Comparison of ENCODE assay signal across 29 cellular contexts in genomic region chr10:125520968-125521367, GRCh38.
"Had no signal": no experiment of that assay in that cellular context is flagged by ENCODE, and none has a peak within 500 bp of the region (broad histone marks: within the 10 kb centered on the region; RNA-seq: fewer than 3 reads in every experiment).

No MANE protein-coding gene starts in this region.

- H3K4me3 ChIP-seq: hepatocyte, left ventricle myocardium inferior, lung, mucosa of descending colon, pancreas, prostate gland, skin epidermis, stomach, testis, thyroid gland, transverse colon, upper lobe of left lung, vagina had no signal

- H3K4me2 ChIP-seq: hepatocyte had no signal

- DNase-seq: islet precursor cell; kidney glomerular epithelial cell; left ventricle myocardium inferior; midbrain; mucosa of descending colon; naive thymus-derived CD4-positive, alpha-beta T cell; nucleus accumbens; pancreas; posterior cingulate gyrus; retina; right cardiac atrium; stimulated activated CD4-positive, alpha-beta T cell treated with anti-CD3 and anti-CD28 coated beads, Interleukin-12 subunit alpha, Interleukin-12 subunit beta, amount 100 ng/mL, for 4 hours; stimulated activated CD4-positive, alpha-beta T cell treated with anti-CD3 and anti-CD28 coated beads, Interleukin-15, amount 100 ng/mL, for 24 hours; stimulated activated CD4-positive, alpha-beta T cell treated with anti-CD3 and anti-CD28 coated beads, Interleukin-2, amount 100 ng/mL, for 24 hours; stimulated activated CD4-positive, alpha-beta T cell treated with anti-CD3 and anti-CD28 coated beads, Interleukin-4, amount 100 ng/mL, for 1 hour; stimulated activated naive B cell treated with anti-CD40 and anti-IgM and Interleukin-4, amounts not matched to agents 10 μg/mL and 1 μg/mL and 100 μg/mL, for 72 hours; stimulated activated naive CD8-positive, alpha-beta T cell treated with anti-CD3 and anti-CD28 coated beads, Interleukin-15, Interleukin-2, amounts not matched to agents 100 U/mL and 50 U/mL, for 24 hours; stomach; testis; thyroid gland; transverse colon; upper lobe of left lung had no signal

- H3K36me3 ChIP-seq: left ventricle myocardium inferior, pancreas, prostate gland, stomach, thyroid gland, transverse colon, upper lobe of left lung, vagina had no signal

- H3K27ac ChIP-seq: hepatocyte, left ventricle myocardium inferior, pancreas, prostate gland, skin epidermis, stomach, testis, thyroid gland, transverse colon, upper lobe of left lung, vagina had no signal

- ATAC-seq: mucosa of descending colon; naive thymus-derived CD4-positive, alpha-beta T cell; natural killer cell treated with Interleukin-12 subunit alpha and Interleukin-12 subunit beta and Interleukin-15 and Interleukin-18, amount 100 ng/mL, for 72 hours; pancreas; right cardiac atrium; sciatic nerve; stimulated activated naive B cell treated with anti-CD40 and anti-IgM and Interleukin-4, amounts not matched to agents 10 μg/mL and 1 μg/mL and 100 μg/mL, for 72 hours; stimulated activated naive CD8-positive, alpha-beta T cell treated with anti-CD3 and anti-CD28 coated beads, Interleukin-15, Interleukin-2, amounts not matched to agents 100 U/mL and 50 U/mL, for 24 hours had no signal

- H3K27me3 ChIP-seq: hepatocyte, pancreas, stomach, testis, thyroid gland, upper lobe of left lung, vagina had no signal

- H3K9me3 ChIP-seq: pancreas, prostate gland, testis, thyroid gland, transverse colon, upper lobe of left lung, vagina had no signal

- FAIRE-seq: pancreas had no signal

- H3K4me1 ChIP-seq: left ventricle myocardium inferior, pancreas, prostate gland, stomach, testis, thyroid gland, transverse colon, vagina had no signal
